In genomic region chr12:95217377-95218163, GRCh38 we compare ENCODE assay signal across 8 cellular contexts. TPM values are rescaled to one million over a fixed set of nuclear protein-coding genes. Genes with fewer than 3 reads are reported as not detected.
DNase-seq lines count a peak whose midpoint lies in the region; ATAC-seq and TF ChIP-seq lines count a peak whose summit lies in the region.

Gene FGD6 (minus strand): TSS chr12:95217467. CDS start chr12:95217240, 227 bp downstream.
Gene VEZT (plus strand): TSS chr12:95217807. CDS start chr12:95217851, 44 bp downstream.

- H3K4ac ChIP-seq in mesendoderm (ENCODE audit: low read depth, low read length), result peak within 1 kb of the TSS; percentile 62

- H3K9ac ChIP-seq in endodermal cell (ENCODE audit: extremely low read depth, low read length, poor library complexity, severe bottlenecking) (peak within 1 kb of the TSS; percentile 98), mesendoderm (ENCODE audit: low read length) (peak within 1 kb of the TSS; percentile 91)

- no peaks in the 10 kb centered on the region for H3K9me3 Mint-ChIP-seq in Calu3 (ENCODE audit: low read depth, unreplicated experiment)
- H3K9me3 Mint-ChIP-seq in endodermal cell, result peaks cover 2% of the 10 kb centered on the region

- TF ChIP-seq CTCF in Calu3 (IDR thresholded peaks at IDR 0.05; ENCODE audit: unreplicated experiment) (peak; percentile 63), endodermal cell (conservative IDR thresholded peaks at IDR 0.05) (peak; percentile 63)

- CTCF ChIA-PET in Calu3 (lab: Charles Lee), result interaction anchor here (0.9 to 2.5 kb wide), 8 partner anchors 11 to 119 kb away, joined by 3 to 44 read pairs (median 4); no protein-coding TSS in a partner anchor

- H3K27me3 ChIP-seq in endodermal cell (ENCODE audit: control insufficient read depth, insufficient read depth, low read length, poor library complexity, severe bottlenecking), result no peaks in the 10 kb centered on the region
- no peaks in the 10 kb centered on the region for H3K27me3 ChIP-seq in mesendoderm (ENCODE audit: insufficient read depth, low read length, poor library complexity)

- H2BK15ac ChIP-seq in mesendoderm (replicated peaks; ENCODE audit: low read depth), result no peak within 1 kb of the TSS

- peak within 1 kb of the TSS; percentile 95 for H3K4me3 ChIP-seq in endodermal cell (ENCODE audit: low read length)
- peak within 1 kb of the TSS; percentile 87 for H3K4me3 ChIP-seq in mesendoderm (ENCODE audit: low read length)

- H3K4me1 Mint-ChIP-seq in Calu3 (ENCODE audit: low read depth, unreplicated experiment) (peaks cover 8% of the 10 kb centered on the region), endodermal cell (peaks cover 31% of the 10 kb centered on the region)

- H2BK5ac ChIP-seq in mesendoderm (ENCODE audit: low read length), result peak within 1 kb of the TSS; percentile 81

- WGBS in endodermal cell (ENCODE audit: insufficient coverage in 1 of 2, insufficient read length in 1 of 2), 2 experiments, result 0% methylated on average over 26 to 76 of the region's 76 CpGs
- WGBS in mesendoderm (ENCODE audit: extremely low coverage, insufficient coverage, low lambda C conversion rate), result no CpG with 5 or more reads among the region's 76 CpGs

- H3K27ac Mint-ChIP-seq in Calu3 (ENCODE audit: unreplicated experiment) (peak within 1 kb of the TSS; percentile 88), endodermal cell (peak within 1 kb of the TSS; percentile 99)

- intact Hi-C loops in Calu3 (cut with micrococcal nuclease; ENCODE audit: unreplicated experiment), result loop anchor here (1.0 to 5.0 kb wide), 5 partner anchors 13 to 120 kb away; no protein-coding TSS in a partner anchor

- peaks cover 58% of the 10 kb centered on the region for H3K79me2 ChIP-seq in mesendoderm (ENCODE audit: control insufficient read depth, insufficient read depth, low read length)

- H3K4me3 Mint-ChIP-seq in Calu3 (ENCODE audit: low read depth, unreplicated experiment) (peak within 1 kb of the TSS; percentile 77), endodermal cell (peak within 1 kb of the TSS; percentile 90)

- H3K9me3 ChIP-seq in endodermal cell (ENCODE audit: control insufficient read depth, low read length), result no peaks in the 10 kb centered on the region

- BruUV-seq in Calu3 (replicated peaks; lab: Mats Ljungman, UMichigan), result no TSS peak

- no peak within 1 kb of the TSS for H2AK5ac ChIP-seq in mesendoderm (ENCODE audit: low read length)

- H3K27ac ChIP-seq in endodermal cell (ENCODE audit: low read depth, low read length) (peak within 1 kb of the TSS; percentile 99), mesendoderm (ENCODE audit: low read depth, low read length) (peak within 1 kb of the TSS; percentile 97)

- ATAC-seq in GM21381 (IDR thresholded peaks at IDR 0.05; ENCODE audit: unreplicated experiment), result peak; percentile 95

- peaks cover 13% of the 10 kb centered on the region for H3K36me3 ChIP-seq in endodermal cell (ENCODE audit: control insufficient read depth, insufficient read depth, low read length)
- H3K36me3 ChIP-seq in mesendoderm (ENCODE audit: control insufficient read depth, insufficient read depth, low read length), result no peaks in the 10 kb centered on the region

- H3K27me3 Mint-ChIP-seq in Calu3 (ENCODE audit: unreplicated experiment), result no peaks in the 10 kb centered on the region
- no peaks in the 10 kb centered on the region for H3K27me3 Mint-ChIP-seq in endodermal cell (ENCODE audit: insufficient read depth)

- H3K18ac ChIP-seq in mesendoderm (ENCODE audit: low read length), result peak within 1 kb of the TSS; percentile 91

- H3K79me1 ChIP-seq in mesendoderm (ENCODE audit: low read length), result no peaks in the 10 kb centered on the region

- peak within 1 kb of the TSS; percentile 74 for H3K23ac ChIP-seq in mesendoderm (ENCODE audit: low read length)

- H3K4me1 ChIP-seq in endodermal cell (ENCODE audit: control insufficient read depth, insufficient read depth, low read length) (peaks cover 6% of the 10 kb centered on the region), mesendoderm (ENCODE audit: control insufficient read depth, low read depth, low read length) (no peaks in the 10 kb centered on the region)

- H4K8ac ChIP-seq in mesendoderm (ENCODE audit: low read depth, low read length), result peak within 1 kb of the TSS; percentile 94

- H3K4me2 ChIP-seq in mesendoderm (ENCODE audit: low read length), result peak within 1 kb of the TSS; percentile 45

- H4K5ac ChIP-seq in mesendoderm (ENCODE audit: low read length), result no peak within 1 kb of the TSS

- DNase-seq in Calu3 (peak; percentile 99), HUDEP-2 (lab: John Stamatoyannopoulos, UW; ENCODE audit: unreplicated experiment in 76 of 76) (peak; percentile 46 to 99 (median 97)), NOMO-1 treated with dmso at 0.1 percent for 144 hours (lab: John Stamatoyannopoulos, UW; ENCODE audit: unreplicated experiment) (peak; percentile 99), endodermal cell (peak; percentile 100), mesendoderm (peak; percentile 100)
- DNase-seq in activated CD8-positive, alpha-beta memory T cell treated with anti-CD3 and anti-CD28 coated beads, Interleukin-2, amount 50 U/mL, for 24 hours (ENCODE audit: extremely low read depth), result peak; percentile 95
- DNase-seq in stimulated activated CD8-positive, alpha-beta memory T cell treated with anti-CD3 and anti-CD28 coated beads, Interleukin-15, amount 100 ng/mL, for 1 hour (ENCODE audit: low read depth), result peak; percentile 95

- peak within 1 kb of the TSS; percentile 56 for H2BK120ac ChIP-seq in mesendoderm (ENCODE audit: low read depth, low read length)

- H3K56ac ChIP-seq in mesendoderm (ENCODE audit: low read length), result peak within 1 kb of the TSS; percentile 97

- peaks cover 83% of the 10 kb centered on the region for H3K36me3 Mint-ChIP-seq in Calu3 (ENCODE audit: insufficient read depth, unreplicated experiment)
- peaks cover 14% of the 10 kb centered on the region for H3K36me3 Mint-ChIP-seq in endodermal cell (ENCODE audit: low read depth)

RNA-seq across cellular contexts. Expression of gene FGD6, which starts in this region (rescaled TPM):
- total RNA-seq in Calu3 (2022) (64.5 and 66.6 TPM in 2 replicates), endodermal cell (100 to 1,000 TPM in 1 of 2 donors, 10 to 100 TPM in 1; 95.3 to 124 TPM)
- polyA plus RNA-seq in endodermal cell (2013, experiment 1 of 2), result 14.3 TPM
- 16.1 TPM for polyA plus RNA-seq in endodermal cell (2013, experiment 2 of 2)
- 8.6 TPM for polyA plus RNA-seq in mesendoderm (2013, experiment 1 of 2)
- 8.7 TPM for polyA plus RNA-seq in mesendoderm (2013, experiment 2 of 2)

RNA-seq across cellular contexts. Expression of gene VEZT, which starts in this region (rescaled TPM):
- total RNA-seq in Calu3 (2022) (149 and 160 TPM in 2 replicates), endodermal cell (100 to 1,000 TPM; 146 to 201 TPM)
- 95.3 TPM for polyA plus RNA-seq in endodermal cell (2013, experiment 1 of 2)
- polyA plus RNA-seq in endodermal cell (2013, experiment 2 of 2), result 95.6 TPM
- polyA plus RNA-seq in mesendoderm (2013, experiment 1 of 2), result 45.3 TPM
- 45.4 TPM for polyA plus RNA-seq in mesendoderm (2013, experiment 2 of 2)

Comparison
In these comparisons a context has a peak if more than half of its experiments do, and no peak if none do; other contexts are left out.
1. Peak in every context shown above with its lines: DNase-seq, ATAC-seq, H3K4me3 ChIP-seq and H3K27ac ChIP-seq.